10 cellular contexts compared by ENCODE assay signal in genomic region chrX:21975827-21976226, GRCh38. TPM values are rescaled to one million over a fixed set of nuclear protein-coding genes. Genes with fewer than 3 reads are reported as not detected.
DNase-seq lines count a peak whose midpoint lies in the region; ATAC-seq and TF ChIP-seq lines count a peak whose summit lies in the region.
"Had no signal": no experiment of that assay in that cellular context is flagged by ENCODE, and none has a peak within 500 bp of the region (broad histone marks: within the 10 kb centered on the region; RNA-seq: fewer than 3 reads in every experiment).

No MANE protein-coding gene starts in this region.

- TF ChIP-seq CTCF in epithelial cell of esophagus (IDR thresholded peaks at IDR 0.05; ENCODE audit: insufficient read depth, low read depth, low read length, missing control alignments) (peak; percentile 25), osteoblast (IDR thresholded peaks at IDR 0.05; ENCODE audit: extremely low read depth, low read depth, low read length) (peak; percentile 59)

- H3K36me3 ChIP-seq in osteoblast (ENCODE audit: insufficient read depth, low read length) (peaks cover 30% of the 10 kb centered on the region), H7 (replicated peaks; ENCODE audit: control insufficient read depth, insufficient read depth, low read length) (peaks cover 43% of the 10 kb centered on the region)

- H3K4me1 ChIP-seq in osteoblast (ENCODE audit: insufficient read depth, low read length): peaks cover 18% of the 10 kb centered on the region

- H3K27me3 ChIP-seq in osteoblast (ENCODE audit: insufficient read depth, low read length) (no peaks in the 10 kb centered on the region), H7 (ENCODE audit: control insufficient read depth, insufficient read depth, low read length) (no peaks in the 10 kb centered on the region)

- H3K9me3 ChIP-seq in osteoblast (ENCODE audit: low read depth, low read length): no peaks in the 10 kb centered on the region

- no peaks in the 10 kb centered on the region for H4K20me1 ChIP-seq in osteoblast (ENCODE audit: insufficient read depth, low read length)

- H3K4me2 ChIP-seq in osteoblast (ENCODE audit: insufficient read depth, low read length): no peak overlapping the region

- H3K27ac ChIP-seq in osteoblast (ENCODE audit: low read depth, low read length): peak overlapping the region; percentile 20

- peak; percentile 67 for DNase-seq in DMS 273 (lab: John Stamatoyannopoulos, UW; ENCODE audit: unreplicated experiment)
- DNase-seq in NCI-H2227 treated with DMSO at 0.1 percent for 48 hours (lab: John Stamatoyannopoulos, UW): peak; percentile 36
- DNase-seq in epithelial cell of esophagus (ENCODE audit: low read depth): peak; percentile 35
- peak; percentile 32 for DNase-seq in osteoblast (ENCODE audit: insufficient read length, low spot score, missing footprints)
- no peak for DNase-seq in H7
- no peak for DNase-seq in middle frontal gyrus (ENCODE audit: extremely low spot score, low spot score)
- DNase-seq: activated T-cell treated with anti-CD3 and anti-CD28 coated beads for 4 hours, NCI-H524 treated with DMSO at 0.1 percent for 48 hours had no signal

- no peak overlapping the region for H3K4me3 ChIP-seq in epithelial cell of esophagus (ENCODE audit: low read length)
- H3K4me3 ChIP-seq in osteoblast (ENCODE audit: insufficient read depth, low read length): no peak overlapping the region
- H3K4me3 ChIP-seq in H7 (ENCODE audit: insufficient read depth, low read depth, low read length): no peak overlapping the region

- no peak overlapping the region for H2AFZ ChIP-seq in osteoblast (ENCODE audit: low read length)

- ATAC-seq in GM19328 (IDR thresholded peaks at IDR 0.05; ENCODE audit: unreplicated experiment): no peak
- no peak for ATAC-seq in HG03521 (IDR thresholded peaks at IDR 0.05; ENCODE audit: unreplicated experiment)

- peaks cover 26% of the 10 kb centered on the region for H3K79me2 ChIP-seq in osteoblast (ENCODE audit: insufficient read depth, low read length)

RNA-seq across cellular contexts. Expression of gene SMS, which starts 35.3 kb away (rescaled TPM):
- 69.2 and 76.0 TPM in 2 replicates for total RNA-seq in osteoblast
- total RNA-seq in H7 (2014; rRNA removed; shearing (Covaris generic)): 396 and 418 TPM in 2 replicates

RNA-seq across cellular contexts. Expression of gene PHEX, which starts 56.3 kb away (rescaled TPM):
- total RNA-seq in osteoblast: 0.88 and 1.4 TPM in 2 replicates
- 0.04 and 0.07 TPM in 2 replicates for total RNA-seq in H7 (2014; rRNA removed; shearing (Covaris generic))

Comparison
In these comparisons a context has a peak if more than half of its experiments do, and no peak if none do; other contexts are left out.
1. DNase-seq: peak in DMS 273 (single experiment), NCI-H2227 treated with DMSO at 0.1 percent for 48 hours (single experiment), epithelial cell of esophagus (single experiment) and osteoblast (single experiment); none in H7 (single experiment) and middle frontal gyrus (single experiment).